8 cellular contexts compared by ENCODE assay signal in the genomic region with DNA sequence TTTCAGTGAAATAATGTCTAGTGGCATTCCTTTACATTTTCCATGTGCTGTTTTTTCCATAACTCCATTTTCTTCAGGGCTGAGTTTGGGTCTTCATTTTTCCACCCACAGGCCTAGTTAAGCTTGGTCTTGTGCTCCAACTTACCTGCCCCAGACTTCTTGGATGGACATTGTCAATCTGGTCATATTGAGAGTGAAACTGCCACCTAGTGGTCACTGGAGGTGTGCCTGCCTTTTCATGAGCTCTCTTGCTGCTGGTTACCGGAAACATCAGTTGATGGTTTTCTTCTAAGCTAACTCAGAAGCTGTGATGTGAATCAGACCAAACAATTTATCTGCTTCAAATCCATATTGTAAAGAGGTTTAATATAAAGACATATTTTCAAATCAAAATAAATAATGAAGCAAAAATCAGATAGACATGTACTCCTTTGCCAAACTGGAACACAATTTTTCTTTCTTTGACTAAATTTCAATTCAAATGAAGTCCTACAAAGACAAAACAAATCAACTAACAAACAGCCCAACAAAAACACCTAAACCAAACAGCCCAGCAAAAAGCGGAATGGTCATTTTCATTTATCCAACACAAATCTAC.
A peak's percentile ranks its signal among the peaks of the same experiment; 100 is the strongest.
DNase-seq lines count a peak whose midpoint lies in the region; ATAC-seq, FAIRE-seq and TF ChIP-seq lines count a peak whose summit lies in the region.

No MANE protein-coding gene starts in this region.

- FAIRE-seq in GM19239 (lab: Jason Lieb, UNC) (peak; percentile 93), frontal cortex (lab: Jason Lieb, UNC) (no peak)

- TF ChIP-seq POLR2A in GM18505 (IDR thresholded peaks at IDR 0.05; ENCODE audit: borderline replicate concordance, extremely low read depth, insufficient read depth, insufficient read length): no peak

- intact Hi-C loops in CD8-positive, alpha-beta T cell (cut with DNase I, micrococcal nuclease): loop anchor here (1.0 kb wide), 4 partner anchors 9 to 259 kb away; no protein-coding TSS in a partner anchor
- intact Hi-C loops in posterior cingulate gyrus (cut with DNase I): loop anchor here (10.0 kb wide), 1 partner anchor 885 kb away; the partner anchor contains the start of gene THBS1

- no peak overlapping the region for H3K4me3 Mint-ChIP-seq in CD8-positive, alpha-beta T cell

- peaks cover 51% of the 10 kb centered on the region for H3K4me1 Mint-ChIP-seq in CD8-positive, alpha-beta T cell (ENCODE audit: low read depth)

- peak; percentile 98 for TF ChIP-seq CTCF in CD8-positive, alpha-beta T cell (IDR thresholded peaks at IDR 0.05)
- TF ChIP-seq CTCF in HL-60 (IDR thresholded peaks at IDR 0.05; ENCODE audit: insufficient read depth, low read length): peak; percentile 94

- peak; percentile 56 for ATAC-seq in CD8-positive, alpha-beta T cell
- ATAC-seq in GM18505 (IDR thresholded peaks at IDR 0.05; ENCODE audit: unreplicated experiment): no peak

- H3K9me3 Mint-ChIP-seq in CD8-positive, alpha-beta T cell: no peaks in the 10 kb centered on the region

- no peaks in the 10 kb centered on the region for H3K36me3 ChIP-seq in CD8-positive, alpha-beta T cell (ENCODE audit: insufficient read depth, low read length)

- peak; percentile 40 to 78 (median 70) for DNase-seq in CD8-positive, alpha-beta T cell
- DNase-seq in GM19239 (ENCODE audit: insufficient read length, low spot score) (peak; percentile 45), HL-60 (ENCODE audit: low read depth in 1 of 2, low spot score in 1 of 2) (peak; percentile 35 to 56), RPMI7951 (ENCODE audit: low read depth) (peak; percentile 71), frontal cortex (ENCODE audit: low spot score in 2 of 2) (peak; percentile 4 to 52), posterior cingulate gyrus (peak in 7 of 10 donors; percentile 37 to 89 (median 51))
- peak; percentile 40 for DNase-seq in activated T-helper 9 cell treated with anti-CD3 and anti-CD28 coated beads, Interleukin-2, amount 50 U/mL, for 16 hours (ENCODE audit: low read depth)

- POLR2A ChIA-PET in CD8-positive, alpha-beta T cell (lab: Charles Lee): interaction anchor here (0.8 to 2.5 kb wide), 11 partner anchors 8 to 245 kb away, joined by 3 to 13 read pairs (median 5); partner anchors contain the start of genes FAM98B and RASGRP1

- H3K27ac Mint-ChIP-seq in CD8-positive, alpha-beta T cell: no peak overlapping the region

- H3K27me3 Mint-ChIP-seq in CD8-positive, alpha-beta T cell (ENCODE audit: low read depth): no peaks in the 10 kb centered on the region

- no peak overlapping the region for H3K4me3 ChIP-seq in CD8-positive, alpha-beta T cell (ENCODE audit: low read depth, low read length)
- H3K4me3 ChIP-seq in HL-60 (replicated peaks; ENCODE audit: insufficient read depth, low read length): no peak overlapping the region

- no peak overlapping the region for H3K27ac ChIP-seq in CD8-positive, alpha-beta T cell (ENCODE audit: low read depth, low read length)
- H3K27ac ChIP-seq in HL-60 (replicated peaks): no peak overlapping the region

- no peaks in the 10 kb centered on the region for H3K9me3 ChIP-seq in CD8-positive, alpha-beta T cell (ENCODE audit: low read length)

- no peaks in the 10 kb centered on the region for H3K27me3 ChIP-seq in CD8-positive, alpha-beta T cell (ENCODE audit: insufficient read depth, low read length)
- H3K27me3 ChIP-seq in HL-60 (ENCODE audit: insufficient read depth, poor library complexity, severe bottlenecking): no peaks in the 10 kb centered on the region

- H3K36me3 Mint-ChIP-seq in CD8-positive, alpha-beta T cell: no peaks in the 10 kb centered on the region

- CTCF ChIA-PET in CD8-positive, alpha-beta T cell (lab: Charles Lee): interaction anchor here (0.6 to 19.0 kb wide), 57 partner anchors 8 to 1058 kb away, joined by 3 to 508 read pairs (median 5); partner anchors contain the start of genes FAM98B and RASGRP1

- H3K4me1 ChIP-seq in CD8-positive, alpha-beta T cell (ENCODE audit: insufficient read depth, low read length): peaks cover 46% of the 10 kb centered on the region
